Comparison of ENCODE assay signal across 11 cellular contexts in genomic region chr18:51149605-51150429, GRCh38. TPM values are rescaled to one million over a fixed set of nuclear protein-coding genes. Genes with fewer than 3 reads are reported as not detected.
DNase-seq lines count a peak whose midpoint lies in the region; ATAC-seq, FAIRE-seq and TF ChIP-seq lines count a peak whose summit lies in the region.
"Had no signal": no experiment of that assay in that cellular context is flagged by ENCODE, and none has a peak within 500 bp of the region (broad histone marks: within the 10 kb centered on the region; RNA-seq: fewer than 3 reads in every experiment).

No MANE protein-coding gene starts in this region.

- DNase-seq in Caki2 (ENCODE audit: low read depth) (peak; percentile 25), HuH-7 (ENCODE audit: low spot score) (peak; percentile 24), astrocyte (ENCODE audit: low read depth) (peak; percentile 57), naive B cell (no peak), NCI-H510A (lab: John Stamatoyannopoulos, UW) (no peak), NCI-H2196 treated with DMSO at 0.1 percent for 48 hours (lab: John Stamatoyannopoulos, UW; ENCODE audit: unreplicated experiment) (no peak), nephron progenitor cell (no peak), putamen (ENCODE audit: low spot score) (no peak)
- DNase-seq: amniotic stem cell, stomach had no signal

- FAIRE-seq in astrocyte (lab: Jason Lieb, UNC), result no peak

- no peak for ATAC-seq in naive B cell (ENCODE audit: low read depth in 2 of 2)

- H3K27me3 ChIP-seq in astrocyte (ENCODE audit: insufficient read depth, low read length), result no peaks in the 10 kb centered on the region
- H3K27me3 ChIP-seq: stomach had no signal

- H3K4me1 Mint-ChIP-seq in astrocyte (ENCODE audit: low read depth, unreplicated experiment), result peaks cover 7% of the 10 kb centered on the region
- H3K4me1 Mint-ChIP-seq in naive B cell, result peaks cover 31 to 49% (median 37%) of the 10 kb centered on the region in 3 donors
- no peaks in the 10 kb centered on the region for H3K4me1 Mint-ChIP-seq in nephron progenitor cell

- H3K4me3 ChIP-seq in astrocyte (ENCODE audit: insufficient read depth, low read depth, low read length), result no peak overlapping the region
- H3K4me3 ChIP-seq: prostate gland, stomach had no signal

- H3K36me3 Mint-ChIP-seq in astrocyte (ENCODE audit: low read depth, unreplicated experiment), result peaks cover 7% of the 10 kb centered on the region
- no peaks in the 10 kb centered on the region for H3K36me3 Mint-ChIP-seq in naive B cell
- no peaks in the 10 kb centered on the region for H3K36me3 Mint-ChIP-seq in nephron progenitor cell (ENCODE audit: low read depth)

- H3K9me3 ChIP-seq in astrocyte (ENCODE audit: insufficient read depth, low read depth, low read length), result no peaks in the 10 kb centered on the region
- H3K9me3 ChIP-seq: prostate gland, stomach had no signal

- H3K4me3 Mint-ChIP-seq in astrocyte (ENCODE audit: unreplicated experiment) (no peak overlapping the region), naive B cell (peak overlapping the region in 2 of 8 donors; percentile 3 to 80), nephron progenitor cell (no peak overlapping the region)

- no peak overlapping the region for H3K27ac ChIP-seq in astrocyte (ENCODE audit: low read depth, low read length)
- H3K27ac ChIP-seq: prostate gland, stomach had no signal

- no peak overlapping the region for H2AFZ ChIP-seq in astrocyte (ENCODE audit: low read depth, low read length)

- H4K20me1 ChIP-seq in astrocyte (ENCODE audit: insufficient read depth, low read length), result no peaks in the 10 kb centered on the region

- no peak overlapping the region for H3K27ac Mint-ChIP-seq in astrocyte (ENCODE audit: unreplicated experiment)
- H3K27ac Mint-ChIP-seq in naive B cell, result peak overlapping the region; percentile 4 to 86 (median 78)
- H3K27ac Mint-ChIP-seq in nephron progenitor cell, result no peak overlapping the region

- in situ Hi-C loops in Caki2 (cut with HindIII; ENCODE audit: low pct_unique_long_range_greater_than_20kb, low sequenced_read_pairs), result no loop called here

- no peaks in the 10 kb centered on the region for H3K36me3 ChIP-seq in astrocyte (ENCODE audit: insufficient read depth, low read length)
- H3K36me3 ChIP-seq: prostate gland, stomach had no signal

- no peak overlapping the region for H3K4me2 ChIP-seq in astrocyte (ENCODE audit: low read length)

- no peak overlapping the region for H3K9ac ChIP-seq in astrocyte (ENCODE audit: low read length)

- no peaks in the 10 kb centered on the region for H3K79me2 ChIP-seq in astrocyte (ENCODE audit: insufficient read depth, low read length)

- TF ChIP-seq CTCF in astrocyte (IDR thresholded peaks at IDR 0.05; ENCODE audit: insufficient read depth, low read depth, low read length) (no peak), nephron progenitor cell (IDR thresholded peaks at IDR 0.05) (no peak)

- H3K9me3 Mint-ChIP-seq in astrocyte (ENCODE audit: unreplicated experiment), result no peaks in the 10 kb centered on the region
- H3K9me3 Mint-ChIP-seq in naive B cell, result no peaks in the 10 kb centered on the region
- H3K9me3 Mint-ChIP-seq in nephron progenitor cell, result no peaks in the 10 kb centered on the region

- H3K27me3 Mint-ChIP-seq in astrocyte (ENCODE audit: low read depth, unreplicated experiment) (no peaks in the 10 kb centered on the region), naive B cell (no peaks in the 10 kb centered on the region), nephron progenitor cell (ENCODE audit: low read depth, poor library complexity) (peaks cover 6% of the 10 kb centered on the region)

- peaks cover 4% of the 10 kb centered on the region for H3K4me1 ChIP-seq in astrocyte (ENCODE audit: insufficient read depth, low read length)
- H3K4me1 ChIP-seq: prostate gland had no signal

RNA-seq across cellular contexts. Expression of gene MEX3C, which starts 47.7 kb away (rescaled TPM):
- total RNA-seq in Caki2 (2014; rRNA removed; shearing (Covaris generic); ENCODE audit: low replicate concordance), result 21.6 and 30.8 TPM in 2 replicates
- total RNA-seq in astrocyte, result 72.2 TPM in 2 replicates
- polyA plus RNA-seq in naive B cell (ENCODE audit: low read depth in 6 of 6), result 10 to 100 TPM in 2 of 6 donors, 1 to 10 TPM in 4; 6.6 to 13.4 (median 8.7) TPM

Comparison
In these comparisons a context has a peak if more than half of its experiments do, and no peak if none do; other contexts are left out.
1. DNase-seq: peak in Caki2 (single experiment), HuH-7 (single experiment) and astrocyte (single experiment); none in naive B cell (single experiment), NCI-H510A (single experiment), NCI-H2196 treated with DMSO at 0.1 percent for 48 hours (single experiment), nephron progenitor cell (single experiment) and putamen (single experiment).
2. H3K27ac Mint-ChIP-seq: peak in naive B cell (6 of 6); none in astrocyte (single experiment) and nephron progenitor cell (single experiment).